In genomic region chr15:55659481-55659880, GRCh38 we compare ENCODE assay signal across 27 cellular contexts.
"Had no signal": no experiment of that assay in that cellular context is flagged by ENCODE, and none has a peak within 500 bp of the region (broad histone marks: within the 10 kb centered on the region; RNA-seq: fewer than 3 reads in every experiment).

No MANE protein-coding gene starts in this region.

- H3K9me3 ChIP-seq: adrenal gland, body of pancreas, colonic mucosa, esophagus squamous epithelium, gastroesophageal sphincter had no signal

- H3K9me3 Mint-ChIP-seq: activated CD8-positive, alpha-beta T cell treated with anti-CD3 and anti-CD28 coated beads for 36 hours; activated naive CD4-positive, alpha-beta T cell treated with anti-CD3 and anti-CD28 coated beads for 36 hours; activated naive CD4-positive, alpha-beta T cell treated with anti-CD3 and anti-CD28 coated beads, Interleukin-2, amount 50 U/mL, for 24 hours; activated naive CD8-positive, alpha-beta T cell treated with anti-CD3 and anti-CD28 coated beads for 36 hours; activated naive CD8-positive, alpha-beta T cell treated with anti-CD3 and anti-CD28 coated beads, Interleukin-2, amount 50 U/mL, for 24 hours; activated T-cell treated with anti-CD3 and anti-CD28 coated beads, Interleukin-2, amount 50 U/mL, for 4 hours; activated T-helper 17 cell treated with anti-CD3 and anti-CD28 coated beads, Interleukin-2, amount 50 U/mL, for 72 hours; WTC11 had no signal

- H3K27me3 Mint-ChIP-seq: activated naive CD4-positive, alpha-beta T cell treated with anti-CD3 and anti-CD28 coated beads, Interleukin-2, amount 50 U/mL, for 24 hours; activated naive CD8-positive, alpha-beta T cell treated with anti-CD3 and anti-CD28 coated beads for 36 hours; activated naive CD8-positive, alpha-beta T cell treated with anti-CD3 and anti-CD28 coated beads, Interleukin-2, amount 50 U/mL, for 24 hours had no signal

- H3K4me1 ChIP-seq: adrenal gland, body of pancreas, colonic mucosa, esophagus squamous epithelium, gastroesophageal sphincter had no signal

- H3K27ac ChIP-seq: adrenal gland, body of pancreas, colonic mucosa, epithelial cell of prostate, esophagus squamous epithelium, gastroesophageal sphincter had no signal

- H3K4me3 ChIP-seq: adrenal gland, body of pancreas, colonic mucosa, esophagus squamous epithelium, gastroesophageal sphincter had no signal

- H3K27me3 ChIP-seq: adrenal gland, body of pancreas, colonic mucosa, esophagus squamous epithelium, gastroesophageal sphincter had no signal

- H3K4me3 Mint-ChIP-seq: activated CD8-positive, alpha-beta T cell treated with anti-CD3 and anti-CD28 coated beads for 36 hours; activated naive CD4-positive, alpha-beta T cell treated with anti-CD3 and anti-CD28 coated beads for 36 hours; activated naive CD4-positive, alpha-beta T cell treated with anti-CD3 and anti-CD28 coated beads, Interleukin-2, amount 50 U/mL, for 24 hours; activated naive CD8-positive, alpha-beta T cell treated with anti-CD3 and anti-CD28 coated beads for 36 hours; activated naive CD8-positive, alpha-beta T cell treated with anti-CD3 and anti-CD28 coated beads, Interleukin-2, amount 50 U/mL, for 24 hours; activated T-cell treated with anti-CD3 and anti-CD28 coated beads, Interleukin-2, amount 50 U/mL, for 4 hours; activated T-helper 17 cell treated with anti-CD3 and anti-CD28 coated beads, Interleukin-2, amount 50 U/mL, for 72 hours; WTC11 had no signal

- H3K27ac Mint-ChIP-seq: activated CD8-positive, alpha-beta T cell treated with anti-CD3 and anti-CD28 coated beads for 36 hours; activated naive CD4-positive, alpha-beta T cell treated with anti-CD3 and anti-CD28 coated beads for 36 hours; activated naive CD4-positive, alpha-beta T cell treated with anti-CD3 and anti-CD28 coated beads, Interleukin-2, amount 50 U/mL, for 24 hours; activated naive CD8-positive, alpha-beta T cell treated with anti-CD3 and anti-CD28 coated beads for 36 hours; activated naive CD8-positive, alpha-beta T cell treated with anti-CD3 and anti-CD28 coated beads, Interleukin-2, amount 50 U/mL, for 24 hours; activated T-helper 17 cell treated with anti-CD3 and anti-CD28 coated beads, Interleukin-2, amount 50 U/mL, for 72 hours; WTC11 had no signal

- ATAC-seq: activated CD4-positive, CD25-positive, alpha-beta regulatory T cell treated with anti-CD3 and anti-CD28 coated beads, Interleukin-2, amount 50 U/mL, for 24 hours; activated CD8-positive, alpha-beta T cell treated with anti-CD3 and anti-CD28 coated beads for 36 hours; activated naive CD8-positive, alpha-beta T cell treated with anti-CD3 and anti-CD28 coated beads, Interleukin-2, amount 50 U/mL, for 24 hours; activated T-cell treated with anti-CD3 and anti-CD28 coated beads, Interleukin-2, amount 50 U/mL, for 4 hours; activated T-helper 17 cell treated with anti-CD3 and anti-CD28 coated beads, Interleukin-2, amount 50 U/mL, for 72 hours; body of pancreas; gastroesophageal sphincter; WTC11 had no signal

- H3K4me1 Mint-ChIP-seq: activated naive CD4-positive, alpha-beta T cell treated with anti-CD3 and anti-CD28 coated beads, Interleukin-2, amount 50 U/mL, for 24 hours; activated naive CD8-positive, alpha-beta T cell treated with anti-CD3 and anti-CD28 coated beads, Interleukin-2, amount 50 U/mL, for 24 hours; activated T-helper 17 cell treated with anti-CD3 and anti-CD28 coated beads, Interleukin-2, amount 50 U/mL, for 72 hours had no signal

- DNase-seq: activated CD4-positive, alpha-beta T cell treated with anti-CD3 and anti-CD28 coated beads for 48 hours; activated CD4-positive, alpha-beta T cell treated with anti-CD3 and anti-CD28 coated beads, Interleukin-2, amount 50 U/mL, for 1 hour; activated CD4-positive, alpha-beta T cell treated with anti-CD3 and anti-CD28 coated beads, Interleukin-2, amount 50 U/mL, for 48 hours; activated CD8-positive, alpha-beta memory T cell treated with anti-CD3 and anti-CD28 coated beads for 24 hours; activated CD8-positive, alpha-beta T cell treated with anti-CD3 and anti-CD28 coated beads for 36 hours; activated effector memory CD4-positive, alpha-beta T cell treated with Interleukin-2 at 50 U/mL for 16 hours; activated naive CD4-positive, alpha-beta T cell treated with anti-CD3 and anti-CD28 coated beads for 36 hours; activated naive CD8-positive, alpha-beta T cell treated with anti-CD3 and anti-CD28 coated beads for 36 hours; activated naive CD8-positive, alpha-beta T cell treated with anti-CD3 and anti-CD28 coated beads, Interleukin-2, amount 50 U/mL, for 24 hours; activated T-cell treated with anti-CD3 and anti-CD28 coated beads, Interleukin-2, amount 50 U/mL, for 4 hours; adrenal gland; amygdala; aorta; body of pancreas; central memory CD4-positive, alpha-beta T cell; cerebellar nuclear complex; colonic mucosa; effector CD8-positive, alpha-beta T cell; esophagus squamous epithelium; foreskin melanocyte; T-helper 2 cell had no signal

- H3K36me3 ChIP-seq: adrenal gland, colonic mucosa, esophagus squamous epithelium, gastroesophageal sphincter had no signal

- H3K36me3 Mint-ChIP-seq: activated naive CD4-positive, alpha-beta T cell treated with anti-CD3 and anti-CD28 coated beads, Interleukin-2, amount 50 U/mL, for 24 hours; activated naive CD8-positive, alpha-beta T cell treated with anti-CD3 and anti-CD28 coated beads for 36 hours; WTC11 had no signal
